In the genomic region with DNA sequence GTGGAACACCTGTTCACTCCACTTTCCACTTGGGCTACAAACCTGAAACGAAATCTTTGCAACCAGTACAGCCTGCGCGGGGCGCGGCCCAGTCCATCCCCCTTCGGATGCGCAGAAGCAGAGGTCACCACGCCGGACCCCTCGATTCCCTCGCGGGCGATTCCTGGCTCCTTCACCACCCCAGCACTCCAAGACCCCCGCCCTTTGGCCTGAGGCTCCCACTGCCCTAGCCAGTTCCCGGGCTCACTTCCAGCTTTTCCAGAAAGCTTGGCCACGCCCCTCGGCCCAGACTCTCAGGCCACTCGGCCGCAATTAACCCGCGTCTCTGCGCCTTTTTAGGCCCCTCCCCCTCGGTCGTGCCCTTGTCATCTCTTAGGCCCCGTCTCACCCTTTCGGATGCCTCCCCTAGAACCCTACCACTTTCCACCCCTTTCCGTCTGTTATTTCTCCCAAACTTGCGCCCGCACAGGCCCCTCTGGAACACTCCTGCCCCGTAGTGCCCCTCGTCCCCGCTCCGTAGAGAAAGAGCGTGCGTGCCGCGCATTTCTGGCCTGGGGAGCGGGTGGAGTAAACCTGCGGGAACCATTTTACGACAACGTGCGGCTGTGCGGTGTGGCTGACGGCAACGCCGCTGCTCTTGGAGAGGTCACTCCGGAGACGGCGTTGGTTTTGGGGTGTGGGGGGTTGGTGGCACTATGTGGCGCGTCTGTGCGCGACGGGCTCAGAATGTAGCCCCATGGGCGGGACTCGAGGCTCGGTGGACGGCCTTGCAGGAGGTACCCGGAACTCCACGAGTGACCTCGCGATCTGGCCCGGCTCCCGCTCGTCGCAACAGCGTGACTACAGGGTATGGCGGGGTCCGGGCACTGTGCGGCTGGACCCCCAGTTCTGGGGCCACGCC, we compare ENCODE assay signal across 8 cellular contexts. TPM values are rescaled to one million over a fixed set of nuclear protein-coding genes. Genes with fewer than 3 reads are reported as not detected.
DNase-seq lines count a peak whose midpoint lies in the region; ATAC-seq and TF ChIP-seq lines count a peak whose summit lies in the region.

A gene (plus strand): TSS at position 631 of the 901 bp plus-strand sequence. CDS start 65 bp downstream, at position 696.

- peak within 1 kb of the TSS; percentile 90 to 92 for H3K27ac ChIP-seq in coronary artery

- no peaks in the 10 kb centered on the region for H3K9me3 ChIP-seq in BE2C

- H3K27me3 ChIP-seq in BE2C, result no peaks in the 10 kb centered on the region

- ATAC-seq in HG03439 (IDR thresholded peaks at IDR 0.05; ENCODE audit: unreplicated experiment), result peak; percentile 86

- peak within 1 kb of the TSS; percentile 83 for H3K4me3 ChIP-seq in BE2C (ENCODE audit: low read depth, low read length)
- H3K4me3 ChIP-seq in coronary artery, result peak within 1 kb of the TSS; percentile 91

- H3K36me3 ChIP-seq in BE2C, result peaks cover 21% of the 10 kb centered on the region

- TF ChIP-seq CTCF in BE2C (IDR thresholded peaks at IDR 0.05; ENCODE audit: low read depth, low read length) (no peak), coronary artery (IDR thresholded peaks at IDR 0.05) (no peak)

- DNase-seq in BE2C (peak; percentile 95), GM19238 (ENCODE audit: insufficient read length, low spot score) (peak; percentile 66), NCI-H524 treated with DMSO at 0.1 percent for 48 hours (lab: John Stamatoyannopoulos, UW) (peak; percentile 40), coronary artery (ENCODE audit: low spot score) (peak; percentile 86), left kidney (ENCODE audit: low read depth, low spot score) (peak; percentile 98)
- DNase-seq in activated CD4-positive, alpha-beta T cell treated with anti-CD3 and anti-CD28 coated beads for 4 hours, result peak; percentile 75 to 82
- DNase-seq in stimulated activated CD4-positive, alpha-beta T cell treated with anti-CD3 and anti-CD28 coated beads, Interleukin-2, amount 100 ng/mL, for 4 hours (ENCODE audit: low read depth), result peak; percentile 72

- 0 out of 2 replicates have a peak, but pooled peaks cover 3% of the 10 kb centered on the region for H3K4me1 ChIP-seq in BE2C

RNA-seq across cellular contexts. Expression of the gene that starts here (rescaled TPM):
- 57.2 TPM for polyA plus RNA-seq in BE2C (2012; ENCODE audit: insufficient read depth, insufficient read length, low read depth)

Comparison
In these comparisons a context has a peak if more than half of its experiments do, and no peak if none do; other contexts are left out.
1. Peak in every context shown above with its lines: DNase-seq, ATAC-seq, H3K4me3 ChIP-seq and H3K27ac ChIP-seq.
2. DNase-seq: peak in every context shown above with its lines; median percentile 98 in left kidney; 95 in BE2C; 86 in coronary artery; 78 in activated CD4-positive, alpha-beta T cell treated with anti-CD3 and anti-CD28 coated beads for 4 hours; 72 in stimulated activated CD4-positive, alpha-beta T cell treated with anti-CD3 and anti-CD28 coated beads, Interleukin-2, amount 100 ng/mL, for 4 hours; 66 in GM19238; 40 in NCI-H524 treated with DMSO at 0.1 percent for 48 hours.